Comparison of ENCODE assay signal across 10 cellular contexts in the genomic region with DNA sequence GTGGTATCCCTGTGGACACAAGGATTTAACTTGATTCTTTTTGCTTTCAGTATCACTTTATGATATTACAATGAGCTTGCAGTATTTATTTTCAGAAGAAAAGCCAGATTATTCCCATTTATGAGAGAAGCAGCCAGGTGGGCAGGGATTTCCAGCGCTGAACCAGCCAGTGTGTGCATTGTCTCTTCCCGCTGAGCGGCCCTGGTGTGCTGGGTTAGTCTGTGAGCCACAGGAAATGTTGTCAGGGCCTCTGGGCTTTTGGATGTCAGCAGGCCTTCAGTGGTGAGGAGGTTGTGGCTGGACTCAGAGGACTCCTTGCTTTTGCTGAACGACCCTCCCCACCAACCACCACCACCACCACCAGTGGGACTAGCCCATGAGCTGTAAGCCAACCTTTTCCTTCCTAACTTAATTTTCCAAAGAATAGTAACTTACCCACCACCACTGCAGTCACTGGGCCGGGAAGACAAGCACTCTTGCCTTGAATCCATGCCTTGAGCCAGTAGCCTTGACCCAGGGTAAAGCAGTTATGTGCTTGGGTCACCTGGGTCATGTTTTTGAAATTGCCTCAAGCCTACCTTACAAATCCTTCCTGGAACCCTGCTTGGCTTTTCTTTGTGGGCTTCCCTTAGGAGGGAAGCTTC. TPM values are rescaled to one million over a fixed set of nuclear protein-coding genes. Genes with fewer than 3 reads are reported as not detected.
DNase-seq lines count a peak whose midpoint lies in the region; ATAC-seq, FAIRE-seq and TF ChIP-seq lines count a peak whose summit lies in the region.
"Had no signal": no experiment of that assay in that cellular context is flagged by ENCODE, and none has a peak within 500 bp of the region (broad histone marks: within the 10 kb centered on the region; RNA-seq: fewer than 3 reads in every experiment).

No MANE protein-coding gene starts in this region.

- H2BK12ac ChIP-seq in H1 (ENCODE audit: low read depth, low read length) (peak overlapping the region; percentile 28; the same call in 1 of the 2 replicates), trophoblast cell (ENCODE audit: low read length) (peak overlapping the region; percentile 63)

- no peak overlapping the region for H4K12ac ChIP-seq in trophoblast cell (ENCODE audit: low read depth, low read length)

- H2BK15ac ChIP-seq in H1 (ENCODE audit: low read length) = no peak overlapping the region

- H3K36me3 ChIP-seq in H1 (ENCODE audit: control insufficient read depth in 2 of 4, insufficient read depth in 4 of 4, low read length in 3 of 4) (no peaks in the 10 kb centered on the region), trophoblast cell (ENCODE audit: control insufficient read depth in 1 of 2, insufficient read depth in 2 of 2, low read length in 2 of 2) (no peaks in the 10 kb centered on the region), A673 (ENCODE audit: insufficient read depth, low read length, poor library complexity, severe bottlenecking) (no peaks in the 10 kb centered on the region)

- ATAC-seq in GM19043 (IDR thresholded peaks at IDR 0.05; ENCODE audit: low read depth, unreplicated experiment) (peak; percentile 5), GM18868 (IDR thresholded peaks at IDR 0.05; ENCODE audit: unreplicated experiment) (no peak)

- H2AK5ac ChIP-seq in H1 (ENCODE audit: low read depth, low read length) (peak overlapping the region; percentile 98; the same call in 1 of the 2 replicates), trophoblast cell (ENCODE audit: low read length) (peak overlapping the region; percentile 21)

- H3K4me1 ChIP-seq in H1 (replicated peaks in 1 of 4; ENCODE audit: control insufficient read depth in 3 of 4, insufficient read depth in 4 of 4, low read length in 3 of 4) (peaks cover 23 to 48% (median 38%) of the 10 kb centered on the region in 4 experiments), trophoblast cell (ENCODE audit: control insufficient read depth in 1 of 2, insufficient read depth in 2 of 2, low read length in 2 of 2) (peaks cover 39 to 53% of the 10 kb centered on the region in 2 experiments), A673 (ENCODE audit: insufficient read depth, low read length, poor library complexity, severe bottlenecking) (no peaks in the 10 kb centered on the region)

- H4K91ac ChIP-seq in H1 (replicated peaks; ENCODE audit: insufficient read length, low read length) (peak overlapping the region; percentile 86), trophoblast cell (ENCODE audit: low read depth, low read length) (peak overlapping the region; percentile 40)

- H4K8ac ChIP-seq in H1 (ENCODE audit: extremely low read depth, insufficient read depth, low read length) (no peak overlapping the region), trophoblast cell (ENCODE audit: low read depth, low read length) (no peak overlapping the region)

- no peak for TF ChIP-seq RAD21 in H1 (IDR thresholded peaks at IDR 0.05 in 1 of 2, conservative IDR thresholded peaks at IDR 0.05 in 1 of 2; ENCODE audit: low read depth in 2 of 2, low read length in 2 of 2)

- H2BK20ac ChIP-seq in H1 (ENCODE audit: low read length) = peak overlapping the region; percentile 26; the same call in 1 of the 2 replicates

- H3K9ac ChIP-seq in H1 (replicated peaks in 1 of 4; ENCODE audit: extremely low read depth in 1 of 4, low read depth in 3 of 4, low read length in 3 of 4) (no peak overlapping the region; a peak in 1 of 7 replicates), trophoblast cell (ENCODE audit: low read length) (peak overlapping the region; percentile 65)

- H3K4me3 ChIP-seq in H1 (ENCODE audit: extremely low read depth in 1 of 4, insufficient read depth in 2 of 4, low read depth in 3 of 4, low read length in 4 of 4) (no peak overlapping the region), trophoblast cell (ENCODE audit: low read depth, low read length) (no peak overlapping the region), A673 (ENCODE audit: low read depth, low read length, poor library complexity, severe bottlenecking) (no peak overlapping the region)

- peak overlapping the region; percentile 55; the same call in 1 of the 2 replicates for H3K27ac ChIP-seq in H1 (ENCODE audit: low read depth, low read length)
- peak overlapping the region; percentile 68 for H3K27ac ChIP-seq in trophoblast cell (ENCODE audit: low read depth, low read length)
- no peak overlapping the region for H3K27ac ChIP-seq in A673 (ENCODE audit: low read depth, low read length, poor library complexity, severe bottlenecking)

- BruUV-seq in A673 (replicated peaks; lab: Mats Ljungman, UMichigan) = no TSS peak

- no peak for TF ChIP-seq POLR2A in H1 (IDR thresholded peaks at IDR 0.05; ENCODE audit: control extremely low read depth in 1 of 2, low read depth in 2 of 2, low read length in 2 of 2)

- TF ChIP-seq EP300 in H1 (IDR thresholded peaks at IDR 0.05; ENCODE audit: borderline replicate concordance in 1 of 2, low read depth in 2 of 2, low read length in 2 of 2) = no peak

- CTCF ChIA-PET in H1 (lab: Charles Lee; ENCODE audit: partially characterized antibody) = interaction anchor here (0.6 to 4.1 kb wide), 12 partner anchors 8 to 126 kb away, joined by 3 to 14 read pairs (median 5); no protein-coding TSS in a partner anchor
- CTCF ChIA-PET in A673 (lab: Charles Lee) = no interaction called here

- H3K23me2 ChIP-seq in H1 (ENCODE audit: low read depth, low read length) = no peaks in the 10 kb centered on the region

- peaks cover 3 to 9% of the 10 kb centered on the region in 2 experiments for H4K20me1 ChIP-seq in H1 (replicated peaks in 1 of 2; ENCODE audit: control insufficient read depth in 1 of 2, insufficient read depth in 2 of 2, low read length in 2 of 2)

- H2BK5ac ChIP-seq in H1 (ENCODE audit: low read depth, low read length) (peak overlapping the region; percentile 89), trophoblast cell (ENCODE audit: low read depth, low read length, poor library complexity) (no peak overlapping the region)

- H3K4me2 ChIP-seq in H1 (ENCODE audit: insufficient read depth in 1 of 2, low read depth in 2 of 2, low read length in 2 of 2) = peak overlapping the region; percentile 11 to 30; a peak in 2 of 4 replicates
- H3K4me2 ChIP-seq in trophoblast cell (ENCODE audit: low read length) = peak overlapping the region; percentile 29

- TF ChIP-seq CTCF in H1 (IDR thresholded peaks at IDR 0.05; ENCODE audit: control extremely low read depth in 1 of 3, insufficient read depth in 1 of 3, low read depth in 1 of 3, low read length in 3 of 3) (no peak), A673 (conservative IDR thresholded peaks at IDR 0.05; ENCODE audit: low read depth, low read length) (no peak)

- WGBS in H1 (ENCODE audit: extremely low coverage in 1 of 2, insufficient coverage in 1 of 2, insufficient read length in 1 of 2, insufficient replicate concordance in 2 of 2, low coverage in 1 of 2, low lambda C conversion rate in 2 of 2, missing lambda C conversion rate in 1 of 2), 2 experiments = 73% methylated on average over 5 of the region's 5 CpGs; no CpG with 5 or more reads in 1 of the 2 experiments
- no CpG with 5 or more reads among the region's 5 CpGs for WGBS in trophoblast cell (ENCODE audit: extremely low coverage, insufficient coverage, insufficient read length)

- H3K4ac ChIP-seq in H1 (replicated peaks; ENCODE audit: insufficient read length, low read depth, low read length) (peak overlapping the region; percentile 93), trophoblast cell (ENCODE audit: low read depth, low read length) (peak overlapping the region; percentile 34)

- POLR2A ChIA-PET in H1 (lab: Charles Lee; ENCODE audit: partially characterized antibody) (interaction anchor here (0.7 to 2.6 kb wide), 10 partner anchors 9 to 33 kb away, joined by 3 to 12 read pairs (median 4); a partner anchor contains a TSS), A673 (lab: Charles Lee; ENCODE audit: low non-redundant PET) (interaction anchor here (0.6 kb wide), 1 partner anchor 64 kb away, joined by 11 read pairs; no protein-coding TSS in a partner anchor)

- H3K79me1 ChIP-seq in H1 (ENCODE audit: low read depth, low read length) (peaks cover 17% of the 10 kb centered on the region; the same call in 1 of the 2 replicates), trophoblast cell (ENCODE audit: low read length) (peaks cover 18% of the 10 kb centered on the region)

- H3K18ac ChIP-seq in H1 (ENCODE audit: extremely low read depth, low read length) = no peak overlapping the region
- H3K18ac ChIP-seq in trophoblast cell (ENCODE audit: low read length) = peak overlapping the region; percentile 26

- no peak overlapping the region for H3K56ac ChIP-seq in H1 (replicated peaks; ENCODE audit: insufficient read length, low read depth, low read length)

- H3K14ac ChIP-seq in H1 (ENCODE audit: insufficient read length) = no peak overlapping the region
- no peak overlapping the region for H3K14ac ChIP-seq in trophoblast cell (ENCODE audit: low read length)

- peaks cover 0 to 82% of the 10 kb centered on the region in 2 experiments; a peak in 2 of 4 replicates for H3K79me2 ChIP-seq in H1 (ENCODE audit: control insufficient read depth in 1 of 2, insufficient read depth in 2 of 2, low read length in 2 of 2)
- peaks cover 15% of the 10 kb centered on the region for H3K79me2 ChIP-seq in trophoblast cell (ENCODE audit: control insufficient read depth, insufficient read depth, low read length, poor library complexity)

- H2AFZ ChIP-seq in H1 (ENCODE audit: low read length) (no peak overlapping the region), trophoblast cell (ENCODE audit: insufficient read depth, low read length, poor library complexity) (no peak overlapping the region)

- peak; percentile 55 for FAIRE-seq in H1 (lab: Jason Lieb, UNC)

- intact Hi-C loops in A673 (cut with micrococcal nuclease; ENCODE audit: unreplicated experiment) = no loop called here

- no peak overlapping the region for H4K5ac ChIP-seq in H1 (ENCODE audit: insufficient read length, low read depth, low read length)

- peak overlapping the region; percentile 96 for H2BK120ac ChIP-seq in H1 (replicated peaks; ENCODE audit: low read depth, low read length)
- H2BK120ac ChIP-seq in trophoblast cell (ENCODE audit: insufficient read depth, low read length, poor library complexity) = no peak overlapping the region

- DNase-seq in M059J (ENCODE audit: low read depth) (peak; percentile 74), H1 (ENCODE audit: low read depth in 1 of 2, low spot score in 2 of 2) (peak in 1 of 2 experiments; percentile 47), trophoblast cell (peak in 1 of 2 donors; percentile 26), A673 (ENCODE audit: low spot score) (no peak), GOT3 (lab: John Stamatoyannopoulos, UW) (no peak)
- no peak for DNase-seq in activated effector memory CD4-positive, alpha-beta T cell treated with Interleukin-2 at 50 U/mL for 16 hours
- DNase-seq: activated CD4-positive, alpha-beta T cell treated with anti-CD3 and anti-CD28 coated beads for 48 hours; KBM-7 had no signal

- H3K9me3 ChIP-seq in H1 (ENCODE audit: insufficient read depth in 2 of 2, low read depth in 1 of 2, low read length in 1 of 2) = no peaks in the 10 kb centered on the region
- no peaks in the 10 kb centered on the region for H3K9me3 ChIP-seq in trophoblast cell (ENCODE audit: insufficient read depth, low read depth, low read length)
- no peaks in the 10 kb centered on the region for H3K9me3 ChIP-seq in A673 (ENCODE audit: low read depth, low read length, poor library complexity, severe bottlenecking)

- H3K27me3 ChIP-seq in H1 (replicated peaks in 1 of 4; ENCODE audit: control insufficient read depth in 3 of 4, extremely low read depth in 1 of 4, insufficient read depth in 3 of 4, low read length in 3 of 4) = no peaks in the 10 kb centered on the region
- H3K27me3 ChIP-seq in trophoblast cell (ENCODE audit: insufficient read depth, low read length) = no peaks in the 10 kb centered on the region
- H3K27me3 ChIP-seq in A673 (replicated peaks; ENCODE audit: insufficient read depth, low read depth, low read length, poor library complexity) = no peaks in the 10 kb centered on the region

- H3K23ac ChIP-seq in H1 (ENCODE audit: insufficient read length) (no peak overlapping the region), trophoblast cell (ENCODE audit: low read length) (no peak overlapping the region)

RNA-seq across cellular contexts. Expression of a gene that starts 33.1 kb away (rescaled TPM):
- total RNA-seq in M059J (2014; rRNA removed; shearing (Covaris generic)) = 65.0 and 130 TPM in 2 replicates
- total RNA-seq in H1 (2021; fragmentation: NEBNext Ultra II Directional; extraction: Animal tissue kit (Norgen Biotek cat#: 25700)) = 118 and 122 TPM in 2 replicates
- polyA plus RNA-seq in H1 (2011; rRNA removed) = 72.2 and 72.3 TPM in 2 replicates
- polyA plus RNA-seq in H1 (2011; cell fraction: cytosol; rRNA removed) = 53.0 TPM
- polyA plus RNA-seq in H1 (2011; cell fraction: nucleus; rRNA removed) = 599 TPM
- polyA plus RNA-seq in H1 (2012, experiment 1 of 2) = 82.4 to 123 TPM (median 108 TPM) in 4 replicates
- polyA plus RNA-seq in H1 (2012, experiment 2 of 2) = 47.2 TPM
- 96.1 TPM for polyA plus RNA-seq in H1 (2013, experiment 1 of 2)
- 85.9 TPM for polyA plus RNA-seq in H1 (2013, experiment 2 of 2)
- polyA minus RNA-seq in H1 (2011; rRNA and poly(A)+ RNA removed) = 249 and 262 TPM in 2 replicates
- 121 TPM for polyA minus RNA-seq in H1 (2011; cell fraction: cytosol; rRNA and poly(A)+ RNA removed)
- 391 TPM for polyA minus RNA-seq in H1 (2011; cell fraction: nucleus; rRNA and poly(A)+ RNA removed)
- polyA plus RNA-seq in trophoblast cell (2013) = 139 and 141 TPM in 2 replicates
- 41.2 and 43.7 TPM in 2 replicates for total RNA-seq in A673 (2021)
